ENCODE assay signal across 31 cellular contexts in genomic region chr18:78634061-78634696, GRCh38.
DNase-seq lines count a peak whose midpoint lies in the region; ATAC-seq and TF ChIP-seq lines count a peak whose summit lies in the region.
"Had no signal": no experiment of that assay in that cellular context is flagged by ENCODE, and none has a peak within 500 bp of the region (broad histone marks: within the 10 kb centered on the region; RNA-seq: fewer than 3 reads in every experiment).

No MANE protein-coding gene starts in this region.

- H3K27me3 ChIP-seq in DND-41 (ENCODE audit: insufficient read depth, low read length, poor library complexity) = no peaks in the 10 kb centered on the region
- H3K27me3 ChIP-seq: esophagus muscularis mucosa, heart right ventricle, pancreas, right atrium auricular region, SJCRH30 had no signal

- H3K9ac ChIP-seq in DND-41 (ENCODE audit: low read depth, low read length) = no peak overlapping the region

- peaks cover 7% of the 10 kb centered on the region for H3K4me1 ChIP-seq in DND-41 (ENCODE audit: insufficient read depth, low read length)
- H3K4me1 ChIP-seq: esophagus muscularis mucosa, heart right ventricle, pancreas, right atrium auricular region, SJCRH30 had no signal

- H3K36me3 Mint-ChIP-seq in activated T-cell treated with anti-CD3 and anti-CD28 coated beads, Interleukin-2, amount 50 U/mL, for 72 hours (ENCODE audit: insufficient read depth in 2 of 2) = peaks cover 6 to 9% of the 10 kb centered on the region in 2 donors
- no peaks in the 10 kb centered on the region for H3K36me3 Mint-ChIP-seq in glutamatergic neuron (ENCODE audit: unreplicated experiment)

- TF ChIP-seq CTCF in DND-41 (IDR thresholded peaks at IDR 0.05; ENCODE audit: borderline replicate concordance, extremely low read depth, low read length, poor library complexity, severe bottlenecking) = no peak
- TF ChIP-seq CTCF in glutamatergic neuron (IDR thresholded peaks at IDR 0.05; ENCODE audit: partially characterized antibody, unreplicated experiment) = no peak

- peak overlapping the region; percentile 69 for H2AFZ ChIP-seq in DND-41 (ENCODE audit: low read depth, low read length)

- H3K79me2 ChIP-seq in DND-41 (ENCODE audit: insufficient read depth, low read length) = no peaks in the 10 kb centered on the region

- H3K9me3 Mint-ChIP-seq in activated T-cell treated with anti-CD3 and anti-CD28 coated beads, Interleukin-2, amount 50 U/mL, for 72 hours = peaks cover 9 to 13% of the 10 kb centered on the region in 2 donors
- H3K9me3 Mint-ChIP-seq in glutamatergic neuron (ENCODE audit: unreplicated experiment) = peaks cover 5% of the 10 kb centered on the region

- no peaks in the 10 kb centered on the region for H3K27me3 Mint-ChIP-seq in activated T-cell treated with anti-CD3 and anti-CD28 coated beads, Interleukin-2, amount 50 U/mL, for 72 hours (ENCODE audit: low read depth)
- H3K27me3 Mint-ChIP-seq in glutamatergic neuron (ENCODE audit: unreplicated experiment) = peaks cover 13% of the 10 kb centered on the region
- H3K27me3 Mint-ChIP-seq: activated B cell treated with CpG ODN at 0.5 μM for 24 hours had no signal

- no peak overlapping the region for H3K4me2 ChIP-seq in DND-41 (ENCODE audit: insufficient read depth, low read length)

- H3K4me3 ChIP-seq in DND-41 (ENCODE audit: low read depth in 1 of 2, low read length in 2 of 2) = no peak overlapping the region
- H3K4me3 ChIP-seq: esophagus muscularis mucosa, heart right ventricle, pancreas, right atrium auricular region, SJCRH30 had no signal

- H3K4me1 Mint-ChIP-seq in activated T-cell treated with anti-CD3 and anti-CD28 coated beads, Interleukin-2, amount 50 U/mL, for 72 hours (ENCODE audit: low read depth) = no peaks in the 10 kb centered on the region
- H3K4me1 Mint-ChIP-seq in glutamatergic neuron (ENCODE audit: low read depth, unreplicated experiment) = peaks cover 6% of the 10 kb centered on the region
- H3K4me1 Mint-ChIP-seq: activated B cell treated with CpG ODN at 0.5 μM for 24 hours, H9 had no signal

- intact Hi-C loops in posterior vena cava (cut with DNase I) = no loop called here

- H3K36me3 ChIP-seq in DND-41 (ENCODE audit: insufficient read depth, low read length) = no peaks in the 10 kb centered on the region
- H3K36me3 ChIP-seq: esophagus muscularis mucosa, heart right ventricle, pancreas, right atrium auricular region, SJCRH30 had no signal

- DNase-seq in activated T-cell treated with anti-CD3 and anti-CD28 coated beads, Interleukin-2, amount 50 U/mL, for 72 hours = no peak
- DNase-seq in activated T-cell treated with anti-CD3 and anti-CD28 coated beads, Interleukin-2, amount 50 U/mL, for 1 hour = no peak
- DNase-seq in DND-41 = no peak
- DNase-seq in glutamatergic neuron = no peak
- DNase-seq in posterior vena cava (ENCODE audit: low spot score) = peak; percentile 67
- DNase-seq in cerebellar nuclear complex (lab: John Stamatoyannopoulos, UW) = no peak
- DNase-seq: activated B cell treated with CpG ODN at 0.5 μM for 24 hours; activated CD4-positive, alpha-beta T cell treated with anti-CD3 and anti-CD28 coated beads, Interleukin-2, amount 50 U/mL, for 4 hours; activated effector memory CD4-positive, alpha-beta T cell treated with Interleukin-2 at 50 U/mL for 16 hours; COR-L47; dermis blood vessel endothelial cell; foreskin fibroblast; H9; heart right ventricle; KG1; kidney; midbrain; MM.1S; NCI-H1105 treated with DMSO at 0.1 percent for 48 hours; NCI-H187 treated with DMSO at 0.1 percent for 48 hours; NCI-H2171 treated with DMSO at 0.1 percent for 48 hours; NCI-H510A; pancreas; SJCRH30; small intestine; stimulated activated naive CD4-positive, alpha-beta T cell had no signal

- peak overlapping the region; percentile 18 for H3K27ac Mint-ChIP-seq in activated T-cell treated with anti-CD3 and anti-CD28 coated beads, Interleukin-2, amount 50 U/mL, for 72 hours
- H3K27ac Mint-ChIP-seq in glutamatergic neuron (ENCODE audit: unreplicated experiment) = peak overlapping the region; percentile 35
- H3K27ac Mint-ChIP-seq: activated B cell treated with CpG ODN at 0.5 μM for 24 hours, H9, nephron had no signal

- H3K4me3 Mint-ChIP-seq in activated T-cell treated with anti-CD3 and anti-CD28 coated beads, Interleukin-2, amount 50 U/mL, for 72 hours = no peak overlapping the region
- H3K4me3 Mint-ChIP-seq in glutamatergic neuron (ENCODE audit: unreplicated experiment) = no peak overlapping the region
- H3K4me3 Mint-ChIP-seq: activated B cell treated with CpG ODN at 0.5 μM for 24 hours, H9, nephron had no signal

- no peak for ATAC-seq in activated T-cell treated with anti-CD3 and anti-CD28 coated beads, Interleukin-2, amount 50 U/mL, for 72 hours (replicated peaks in 1 of 2)
- no peak for ATAC-seq in DND-41 (ENCODE audit: insufficient read depth, low read depth)
- no peak for ATAC-seq in GM21381 (IDR thresholded peaks at IDR 0.05; ENCODE audit: unreplicated experiment)
- no peak for ATAC-seq in HG02938 (IDR thresholded peaks at IDR 0.05; ENCODE audit: unreplicated experiment)
- ATAC-seq: heart right ventricle, pancreas had no signal

- H3K9me3 ChIP-seq in DND-41 (ENCODE audit: insufficient read depth, low read length, severe bottlenecking) = peaks cover 3% of the 10 kb centered on the region
- H3K9me3 ChIP-seq: pancreas, SJCRH30 had no signal

- no peaks in the 10 kb centered on the region for H4K20me1 ChIP-seq in DND-41 (ENCODE audit: insufficient read depth, low read length)

- H3K27ac ChIP-seq in DND-41 (ENCODE audit: low read length) = no peak overlapping the region
- H3K27ac ChIP-seq: esophagus muscularis mucosa, heart right ventricle, pancreas, right atrium auricular region, SJCRH30 had no signal
